In genomic region chr13:98821372-98822237, GRCh38 we compare ENCODE assay signal across 1 cellular context.
TF ChIP-seq lines count a peak whose summit lies in the region.

No MANE protein-coding gene starts in this region.

TF ChIP-seq in GM12878, 131 proteins besides CTCF, POLR2A, EP300 and RAD21 (continued from another document):
- TF ChIP-seq CREB1 (IDR thresholded peaks at IDR 0.05; ENCODE audit: low read depth) (no peak), ZNF687 (IDR thresholded peaks at IDR 0.05) (peak; percentile 67), GABPA (IDR thresholded peaks at IDR 0.05; ENCODE audit: low read depth) (no peak), CBX3 (IDR thresholded peaks at IDR 0.05; ENCODE audit: borderline replicate concordance, low read depth) (no peak), NFYA (IDR thresholded peaks at IDR 0.05; ENCODE audit: borderline replicate concordance, low read depth, low read length) (no peak), ATF7 (IDR thresholded peaks at IDR 0.05; ENCODE audit: low read depth) (peak; percentile 54), YBX1 (IDR thresholded peaks at IDR 0.05) (no peak), NR2F1 (conservative IDR thresholded peaks at IDR 0.05) (peak; percentile 60; the same call in 1 of the 2 replicates), FOXK2 (IDR thresholded peaks at IDR 0.05) (peak; percentile 44; the same call in 1 of the 2 replicates), MLLT1 (IDR thresholded peaks at IDR 0.05) (no peak), RELB (IDR thresholded peaks at IDR 0.05; ENCODE audit: low read depth) (peak; percentile 44), PAX5 (IDR thresholded peaks at IDR 0.05; ENCODE audit: borderline replicate concordance, low read depth, low read length) (no peak), ESRRA (IDR thresholded peaks at IDR 0.05; ENCODE audit: low read length) (no peak), FOS (IDR thresholded peaks at IDR 0.05; ENCODE audit: borderline replicate concordance, extremely low read depth, insufficient read length) (no peak), ZNF274 (IDR thresholded peaks at IDR 0.05; ENCODE audit: insufficient read depth, insufficient read length) (no peak), SMARCA5 (IDR thresholded peaks at IDR 0.05) (no peak), GATAD2B (conservative IDR thresholded peaks at IDR 0.05; ENCODE audit: low read depth) (no peak), MXI1 (IDR thresholded peaks at IDR 0.05; ENCODE audit: low read depth, low read length) (no peak), ETV6 (conservative IDR thresholded peaks at IDR 0.05 in 1 of 2, IDR thresholded peaks at IDR 0.05 in 1 of 2; ENCODE audit: borderline replicate concordance in 1 of 2, low read depth in 1 of 2) (no peak), NR2C1 (IDR thresholded peaks at IDR 0.05) (no peak)
- TF ChIP-seq, protein P1, sequence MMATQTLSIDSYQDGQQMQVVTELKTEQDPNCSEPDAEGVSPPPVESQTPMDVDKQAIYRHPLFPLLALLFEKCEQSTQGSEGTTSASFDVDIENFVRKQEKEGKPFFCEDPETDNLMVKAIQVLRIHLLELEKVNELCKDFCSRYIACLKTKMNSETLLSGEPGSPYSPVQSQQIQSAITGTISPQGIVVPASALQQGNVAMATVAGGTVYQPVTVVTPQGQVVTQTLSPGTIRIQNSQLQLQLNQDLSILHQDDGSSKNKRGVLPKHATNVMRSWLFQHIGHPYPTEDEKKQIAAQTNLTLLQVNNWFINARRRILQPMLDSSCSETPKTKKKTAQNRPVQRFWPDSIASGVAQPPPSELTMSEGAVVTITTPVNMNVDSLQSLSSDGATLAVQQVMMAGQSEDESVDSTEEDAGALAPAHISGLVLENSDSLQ (IDR thresholded peaks at IDR 0.05), result no peak
